In the genomic region with DNA sequence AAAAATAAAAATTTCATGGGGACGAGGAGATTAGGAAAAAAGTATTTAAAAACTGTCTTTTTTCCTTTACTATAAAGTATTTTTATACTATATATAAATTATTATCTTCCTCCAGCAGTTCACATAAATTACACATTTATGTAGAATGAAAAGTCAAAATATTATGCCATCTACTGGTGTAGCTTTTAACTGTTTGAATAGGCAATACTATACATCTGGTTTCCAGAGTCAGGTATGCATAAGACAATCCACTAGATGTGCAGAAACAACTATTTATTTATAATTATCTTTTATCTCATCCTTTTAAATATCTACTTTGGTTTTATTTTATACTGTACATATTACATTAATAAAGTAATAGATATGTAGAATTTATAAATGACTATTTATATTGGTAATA, we compare ENCODE assay signal across 6 cellular contexts. TPM values are rescaled to one million over a fixed set of nuclear protein-coding genes. Genes with fewer than 3 reads are reported as not detected.
DNase-seq lines count a peak whose midpoint lies in the region; ATAC-seq and TF ChIP-seq lines count a peak whose summit lies in the region.
"Not testable (repeated sequence)": the region's sequence is repeated elsewhere in the genome, so short reads cannot be mapped to it uniquely, and the experiment has no call there.

No MANE protein-coding gene starts in this region.

- intact Hi-C loops in PC-9 (cut with micrococcal nuclease; ENCODE audit: unreplicated experiment): not testable (repeated sequence)

- not testable (repeated sequence) for H3K36me3 ChIP-seq in BE2C; PC-9 (ENCODE audit: low read depth); hepatocyte (replicated peaks; ENCODE audit: insufficient read depth, low read depth)

- not testable (repeated sequence) for H3K27me3 ChIP-seq in BE2C; PC-9 (ENCODE audit: insufficient read depth, low read depth); hepatocyte

- not testable (repeated sequence) for H3K4me1 Mint-ChIP-seq in chondrocyte (ENCODE audit: low read depth)

- not testable (repeated sequence) for DNase-seq in BE2C; PC-9; chondrocyte (ENCODE audit: low spot score); hepatocyte (ENCODE audit: low spot score)
- peak; percentile 1 to 5 for DNase-seq in Kasumi-1 (lab: John Stamatoyannopoulos, UW)

- H3F3A ChIP-seq in PC-9 (ENCODE audit: insufficient read depth, low read depth): not testable (repeated sequence)

- TF ChIP-seq CTCF in BE2C (IDR thresholded peaks at IDR 0.05; ENCODE audit: low read depth, low read length) (peak; percentile 13; the same call in 1 of the 2 replicates), PC-9 (conservative IDR thresholded peaks at IDR 0.05) (peak; percentile 24; the same call in 1 of the 2 replicates), chondrocyte (IDR thresholded peaks at IDR 0.05) (peak; percentile 72), hepatocyte (IDR thresholded peaks at IDR 0.05; ENCODE audit: poor library complexity) (peak; percentile 14)

- WGBS in hepatocyte (ENCODE audit: low lambda C conversion rate, missing lambda C conversion rate): 87% methylated on average over 1 of the region's 1 CpG

- not testable (repeated sequence) for H3K4me3 ChIP-seq in BE2C (ENCODE audit: low read depth, low read length); PC-9; hepatocyte

- CTCF ChIA-PET in PC-9 (lab: Charles Lee): not testable (repeated sequence)

- H3K27me3 Mint-ChIP-seq in chondrocyte (ENCODE audit: low read depth): not testable (repeated sequence)

- H4K20me1 ChIP-seq in PC-9 (ENCODE audit: insufficient read depth); hepatocyte (ENCODE audit: insufficient read depth, poor library complexity, severe bottlenecking): not testable (repeated sequence)

- H3K4me2 ChIP-seq in PC-9, hepatocyte: not testable (repeated sequence)

- not testable (repeated sequence) for H3K27ac ChIP-seq in PC-9, hepatocyte

- H3K36me3 Mint-ChIP-seq in chondrocyte (ENCODE audit: low read depth): not testable (repeated sequence)

- not testable (repeated sequence) for H3K4me1 ChIP-seq in BE2C; PC-9 (replicated peaks; ENCODE audit: insufficient read depth); hepatocyte (ENCODE audit: insufficient read depth)

- not testable (repeated sequence) for H3K79me2 ChIP-seq in PC-9 (ENCODE audit: low read depth); hepatocyte

- not testable (repeated sequence) for H3K4me3 Mint-ChIP-seq in chondrocyte (ENCODE audit: unreplicated experiment)

- not testable (repeated sequence) for H2AFZ ChIP-seq in PC-9, hepatocyte

- not testable (repeated sequence) for H3K27ac Mint-ChIP-seq in chondrocyte (ENCODE audit: unreplicated experiment)

- not testable (repeated sequence) for H3K9me3 ChIP-seq in BE2C; PC-9 (ENCODE audit: insufficient read depth, low read depth); hepatocyte (ENCODE audit: low read depth)

- H3K9me3 Mint-ChIP-seq in chondrocyte (ENCODE audit: low read depth): not testable (repeated sequence)

- peak; percentile 70 for ATAC-seq in SK-N-SH treated with all-trans-retinoic acid at 6 μM for 48 hours

- BruUV-seq in PC-9 (replicated peaks; lab: Mats Ljungman, UMichigan): not testable (repeated sequence)

- H3K9me2 ChIP-seq in PC-9 (ENCODE audit: insufficient read depth); hepatocyte (replicated peaks; ENCODE audit: insufficient read depth): not testable (repeated sequence)

- POLR2A ChIA-PET in PC-9 (lab: Charles Lee; ENCODE audit: unreplicated experiment): not testable (repeated sequence)

RNA-seq across cellular contexts. Expression of gene TIMM23, which starts 24.9 kb away (rescaled TPM):
- 124 TPM for polyA plus RNA-seq in BE2C (2012; ENCODE audit: insufficient read depth, insufficient read length, low read depth)
- total RNA-seq in PC-9 (2021): 64.9 and 82.4 TPM in 2 replicates
- 60.2 to 68.2 TPM (median 62.4 TPM) in 3 replicates for total RNA-seq in chondrocyte
- 76.4 and 80.7 TPM in 2 replicates for total RNA-seq in hepatocyte
- polyA plus RNA-seq in hepatocyte: 122 and 144 TPM in 2 replicates

Comparison
In these comparisons a context has a peak if more than half of its experiments do, and no peak if none do; other contexts are left out.
1. CTCF ChIP-seq: peak in every context shown above with its lines; median percentile 72 in chondrocyte; 24 in PC-9; 14 in hepatocyte; 13 in BE2C.